Comparison of ENCODE assay signal across 1 cellular context in the genomic region with DNA sequence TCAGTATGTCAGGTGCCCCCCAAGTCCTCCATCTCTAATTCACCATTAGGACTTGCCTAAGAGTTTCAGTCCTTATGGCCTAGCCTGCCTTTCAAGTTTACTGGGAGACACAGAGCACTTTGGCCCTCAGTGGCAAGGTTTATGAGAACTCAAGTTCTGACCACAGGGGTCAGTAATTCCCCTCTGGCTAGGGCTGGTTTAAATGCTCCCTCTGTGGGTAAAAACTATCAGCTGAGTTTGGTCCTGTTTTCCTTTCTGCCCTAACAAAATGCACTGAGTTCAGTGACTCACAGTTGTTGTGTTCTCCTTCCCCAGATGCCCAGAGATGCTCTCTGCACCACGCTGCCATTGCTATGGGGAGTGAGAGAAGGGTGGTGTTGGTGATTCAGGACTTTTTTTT.
TF ChIP-seq lines count a peak whose summit lies in the region.

No MANE protein-coding gene starts in this region.

TF ChIP-seq in HepG2, 621 proteins besides CTCF, POLR2A, EP300 and RAD21 (continued from another document):
- TF ChIP-seq ZNF512B (CRISPR knock-in tag; IDR thresholded peaks at IDR 0.05; ENCODE audit: borderline replicate concordance): no peak
- TF ChIP-seq CEBPB (IDR thresholded peaks at IDR 0.05; ENCODE audit: borderline replicate concordance, low read depth, low read length): no peak
- TF ChIP-seq FOXO1 (CRISPR knock-in tag; IDR thresholded peaks at IDR 0.05): no peak
- TF ChIP-seq ZNF407 (CRISPR knock-in tag; IDR thresholded peaks at IDR 0.05; ENCODE audit: not compliant biosample characterization): no peak
- no peak for TF ChIP-seq FLYWCH1 (CRISPR knock-in tag; IDR thresholded peaks at IDR 0.05)
- no peak for TF ChIP-seq ZNF326 (CRISPR knock-in tag; IDR thresholded peaks at IDR 0.05; ENCODE audit: borderline replicate concordance)
- TF ChIP-seq ZNF20 (CRISPR knock-in tag; IDR thresholded peaks at IDR 0.05): no peak
- no peak for TF ChIP-seq SKIL (CRISPR knock-in tag; IDR thresholded peaks at IDR 0.05; ENCODE audit: borderline replicate concordance)
- TF ChIP-seq TBP (CRISPR knock-in tag; IDR thresholded peaks at IDR 0.05): no peak
- TF ChIP-seq, protein P1, sequence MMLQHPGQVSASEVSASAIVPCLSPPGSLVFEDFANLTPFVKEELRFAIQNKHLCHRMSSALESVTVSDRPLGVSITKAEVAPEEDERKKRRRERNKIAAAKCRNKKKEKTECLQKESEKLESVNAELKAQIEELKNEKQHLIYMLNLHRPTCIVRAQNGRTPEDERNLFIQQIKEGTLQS (CRISPR knock-in tag; IDR thresholded peaks at IDR 0.05): no peak
- TF ChIP-seq IRF9 (CRISPR knock-in tag; IDR thresholded peaks at IDR 0.05; ENCODE audit: borderline replicate concordance): no peak
- no peak for TF ChIP-seq CREM (IDR thresholded peaks at IDR 0.05)
- no peak for TF ChIP-seq CREM (CRISPR knock-in tag; IDR thresholded peaks at IDR 0.05)
- no peak for TF ChIP-seq ZNF33B (CRISPR knock-in tag; IDR thresholded peaks at IDR 0.05)
- no peak for TF ChIP-seq ZFP82 (CRISPR knock-in tag; IDR thresholded peaks at IDR 0.05; ENCODE audit: borderline replicate concordance)
